ENCODE assay signal across 12 cellular contexts in genomic region chr5:73218552-73219171, GRCh38. TPM values are rescaled to one million over a fixed set of nuclear protein-coding genes. Genes with fewer than 3 reads are reported as not detected.
DNase-seq lines count a peak whose midpoint lies in the region; ATAC-seq and TF ChIP-seq lines count a peak whose summit lies in the region.
"Had no signal": no experiment of that assay in that cellular context is flagged by ENCODE, and none has a peak within 500 bp of the region (broad histone marks: within the 10 kb centered on the region; RNA-seq: fewer than 3 reads in every experiment).

No MANE protein-coding gene starts in this region.

- DNase-seq in AG10803 (ENCODE audit: low read depth) (peak; percentile 72), HEK293T (ENCODE audit: extremely low spot score) (peak; percentile 39), SW 1271 (lab: John Stamatoyannopoulos, UW) (peak; percentile 27 to 78), hepatic stellate cell (ENCODE audit: low spot score) (peak; percentile 57), stomach (no peak), hippocampal formation (lab: John Stamatoyannopoulos, UW) (no peak)
- DNase-seq: activated CD8-positive, alpha-beta memory T cell treated with anti-CD3 and anti-CD28 coated beads, Interleukin-2, amount 50 U/mL, for 48 hours; right lobe of liver; substantia nigra had no signal

- no peak overlapping the region for H3K4me3 ChIP-seq in AG10803 (ENCODE audit: low read length)
- no peak overlapping the region for H3K4me3 ChIP-seq in stomach
- H3K4me3 ChIP-seq: gastroesophageal sphincter, right lobe of liver had no signal

- no peak for TF ChIP-seq EP300 in stomach (IDR thresholded peaks at IDR 0.05)

- intact Hi-C loops in stomach (cut with DNase I; ENCODE audit: low total_unique reads): loop anchor here (10.0 kb wide), 1 partner anchor 226 kb away; the partner anchor contains the start of gene FOXD1

- no peaks in the 10 kb centered on the region for H3K36me3 ChIP-seq in stomach
- H3K36me3 ChIP-seq: gastroesophageal sphincter, right lobe of liver had no signal

- TF ChIP-seq CTCF in AG10803 (conservative IDR thresholded peaks at IDR 0.05; ENCODE audit: low read length) (peak; percentile 78), stomach (IDR thresholded peaks at IDR 0.05) (no peak)

- H3K27ac ChIP-seq in stomach: no peak overlapping the region
- H3K27ac ChIP-seq: gastroesophageal sphincter, right lobe of liver had no signal

- POLR2A ChIA-PET in HEK293T (lab: Yijun Ruan, JAX): interaction anchor here (0.7 to 1.6 kb wide), 3 partner anchors 93 to 230 kb away, joined by 3 to 8 read pairs (median 4); partner anchors contain the start of gene FOXD1

- no peaks in the 10 kb centered on the region for H3K9me3 ChIP-seq in stomach
- H3K9me3 ChIP-seq: gastroesophageal sphincter, right lobe of liver had no signal

- peaks cover 4 to 17% (median 14%) of the 10 kb centered on the region in 4 donors for H3K4me1 ChIP-seq in stomach

- no peak for TF ChIP-seq POLR2A in stomach (IDR thresholded peaks at IDR 0.05)

- CTCF ChIA-PET in HEK293T (lab: Yijun Ruan, JAX): interaction anchor here (0.6 to 1.3 kb wide), 6 partner anchors 30 to 545 kb away, joined by 3 to 5 read pairs (median 3); no protein-coding TSS in a partner anchor

- 39 to 48% (median 42%) methylated on average over 4 of the region's 4 CpGs for WGBS in stomach, 5 donors

- ATAC-seq in HG03354 (IDR thresholded peaks at IDR 0.05; ENCODE audit: poor library complexity, severe bottlenecking, unreplicated experiment) (no peak), GM21737 (IDR thresholded peaks at IDR 0.05; ENCODE audit: unreplicated experiment) (no peak)
- ATAC-seq: gastroesophageal sphincter, right lobe of liver had no signal

- H3K27me3 ChIP-seq in stomach: peaks cover 5 to 99% (median 60%) of the 10 kb centered on the region in 3 donors

TF ChIP-seq in HEK293T, 16 proteins besides CTCF, POLR2A, EP300 and RAD21:
- TF ChIP-seq ELF4 (IDR thresholded peaks at IDR 0.05): no peak
- TF ChIP-seq FOXA1 (IDR thresholded peaks at IDR 0.05): no peak
- no peak for TF ChIP-seq NFRKB (IDR thresholded peaks at IDR 0.05)
- no peak for TF ChIP-seq L3MBTL2 (conservative IDR thresholded peaks at IDR 0.05)
- TF ChIP-seq LEF1 (IDR thresholded peaks at IDR 0.05; ENCODE audit: borderline replicate concordance): no peak
- no peak for TF ChIP-seq BHLHE40 (IDR thresholded peaks at IDR 0.05; ENCODE audit: borderline replicate concordance)
- no peak for TF ChIP-seq FOXM1 (IDR thresholded peaks at IDR 0.05; ENCODE audit: borderline replicate concordance)
- no peak for TF ChIP-seq FOXK2 (IDR thresholded peaks at IDR 0.05)
- no peak for TF ChIP-seq HDGF (IDR thresholded peaks at IDR 0.05; ENCODE audit: borderline replicate concordance)
- no peak for TF ChIP-seq ZNF384 (IDR thresholded peaks at IDR 0.05)
- TF ChIP-seq, protein P1, sequence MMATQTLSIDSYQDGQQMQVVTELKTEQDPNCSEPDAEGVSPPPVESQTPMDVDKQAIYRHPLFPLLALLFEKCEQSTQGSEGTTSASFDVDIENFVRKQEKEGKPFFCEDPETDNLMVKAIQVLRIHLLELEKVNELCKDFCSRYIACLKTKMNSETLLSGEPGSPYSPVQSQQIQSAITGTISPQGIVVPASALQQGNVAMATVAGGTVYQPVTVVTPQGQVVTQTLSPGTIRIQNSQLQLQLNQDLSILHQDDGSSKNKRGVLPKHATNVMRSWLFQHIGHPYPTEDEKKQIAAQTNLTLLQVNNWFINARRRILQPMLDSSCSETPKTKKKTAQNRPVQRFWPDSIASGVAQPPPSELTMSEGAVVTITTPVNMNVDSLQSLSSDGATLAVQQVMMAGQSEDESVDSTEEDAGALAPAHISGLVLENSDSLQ (IDR thresholded peaks at IDR 0.05): no peak
- TF ChIP-seq ARNT (IDR thresholded peaks at IDR 0.05): no peak
- TF ChIP-seq CTBP1 (IDR thresholded peaks at IDR 0.05; ENCODE audit: borderline replicate concordance): no peak
- no peak for TF ChIP-seq SP1 (IDR thresholded peaks at IDR 0.05)
- TF ChIP-seq TARDBP (IDR thresholded peaks at IDR 0.05): no peak
TF ChIP-seq in HEK293T: peak in this region for 0.

RNA-seq across cellular contexts. Expression of gene TMEM174, which starts 45.7 kb away (rescaled TPM):
- not detected for total RNA-seq in stomach
- not detected for polyA plus RNA-seq in stomach
- total RNA-seq: gastroesophageal sphincter, right lobe of liver had no signal

Comparison
In these comparisons a context has a peak if more than half of its experiments do, and no peak if none do; other contexts are left out.
1. DNase-seq: peak in AG10803 (single experiment), HEK293T (single experiment), SW 1271 (2 of 2) and hepatic stellate cell (single experiment); none in stomach (single experiment) and hippocampal formation (0 of 2).